ENCODE assay signal across 1 cellular context in genomic region chr6:396126-396520, GRCh38.
TF ChIP-seq lines count a peak whose summit lies in the region.

No MANE protein-coding gene starts in this region.

TF ChIP-seq in GM12878, 131 proteins besides CTCF, POLR2A, EP300 and RAD21 (continued from another document):
- no peak for TF ChIP-seq JUND (IDR thresholded peaks at IDR 0.05; ENCODE audit: low read depth, low read length)
- TF ChIP-seq IRF4 (IDR thresholded peaks at IDR 0.05; ENCODE audit: low read depth, low read length): no peak
- TF ChIP-seq E2F8 (IDR thresholded peaks at IDR 0.05; ENCODE audit: low read depth, partially characterized antibody): no peak
- TF ChIP-seq DPF2 (IDR thresholded peaks at IDR 0.05): no peak
- TF ChIP-seq CHD4 (IDR thresholded peaks at IDR 0.05): no peak
- TF ChIP-seq, protein P1, sequence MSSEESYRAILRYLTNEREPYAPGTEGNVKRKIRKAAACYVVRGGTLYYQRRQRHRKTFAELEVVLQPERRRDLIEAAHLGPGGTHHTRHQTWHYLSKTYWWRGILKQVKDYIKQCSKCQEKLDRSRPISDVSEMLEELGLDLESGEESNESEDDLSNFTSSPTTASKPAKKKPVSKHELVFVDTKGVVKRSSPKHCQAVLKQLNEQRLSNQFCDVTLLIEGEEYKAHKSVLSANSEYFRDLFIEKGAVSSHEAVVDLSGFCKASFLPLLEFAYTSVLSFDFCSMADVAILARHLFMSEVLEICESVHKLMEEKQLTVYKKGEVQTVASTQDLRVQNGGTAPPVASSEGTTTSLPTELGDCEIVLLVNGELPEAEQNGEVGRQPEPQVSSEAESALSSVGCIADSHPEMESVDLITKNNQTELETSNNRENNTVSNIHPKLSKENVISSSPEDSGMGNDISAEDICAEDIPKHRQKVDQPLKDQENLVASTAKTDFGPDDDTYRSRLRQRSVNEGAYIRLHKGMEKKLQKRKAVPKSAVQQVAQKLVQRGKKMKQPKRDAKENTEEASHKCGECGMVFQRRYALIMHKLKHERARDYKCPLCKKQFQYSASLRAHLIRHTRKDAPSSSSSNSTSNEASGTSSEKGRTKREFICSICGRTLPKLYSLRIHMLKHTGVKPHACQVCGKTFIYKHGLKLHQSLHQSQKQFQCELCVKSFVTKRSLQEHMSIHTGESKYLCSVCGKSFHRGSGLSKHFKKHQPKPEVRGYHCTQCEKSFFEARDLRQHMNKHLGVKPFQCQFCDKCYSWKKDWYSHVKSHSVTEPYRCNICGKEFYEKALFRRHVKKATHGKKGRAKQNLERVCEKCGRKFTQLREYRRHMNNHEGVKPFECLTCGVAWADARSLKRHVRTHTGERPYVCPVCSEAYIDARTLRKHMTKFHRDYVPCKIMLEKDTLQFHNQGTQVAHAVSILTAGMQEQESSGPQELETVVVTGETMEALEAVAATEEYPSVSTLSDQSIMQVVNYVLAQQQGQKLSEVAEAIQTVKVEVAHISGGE (CRISPR knock-in tag; IDR thresholded peaks at IDR 0.05): peak; percentile 15; the same call in 1 of the 2 replicates
- TF ChIP-seq, protein P2, sequence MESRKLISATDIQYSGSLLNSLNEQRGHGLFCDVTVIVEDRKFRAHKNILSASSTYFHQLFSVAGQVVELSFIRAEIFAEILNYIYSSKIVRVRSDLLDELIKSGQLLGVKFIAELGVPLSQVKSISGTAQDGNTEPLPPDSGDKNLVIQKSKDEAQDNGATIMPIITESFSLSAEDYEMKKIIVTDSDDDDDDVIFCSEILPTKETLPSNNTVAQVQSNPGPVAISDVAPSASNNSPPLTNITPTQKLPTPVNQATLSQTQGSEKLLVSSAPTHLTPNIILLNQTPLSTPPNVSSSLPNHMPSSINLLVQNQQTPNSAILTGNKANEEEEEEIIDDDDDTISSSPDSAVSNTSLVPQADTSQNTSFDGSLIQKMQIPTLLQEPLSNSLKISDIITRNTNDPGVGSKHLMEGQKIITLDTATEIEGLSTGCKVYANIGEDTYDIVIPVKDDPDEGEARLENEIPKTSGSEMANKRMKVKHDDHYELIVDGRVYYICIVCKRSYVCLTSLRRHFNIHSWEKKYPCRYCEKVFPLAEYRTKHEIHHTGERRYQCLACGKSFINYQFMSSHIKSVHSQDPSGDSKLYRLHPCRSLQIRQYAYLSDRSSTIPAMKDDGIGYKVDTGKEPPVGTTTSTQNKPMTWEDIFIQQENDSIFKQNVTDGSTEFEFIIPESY (IDR thresholded peaks at IDR 0.05): no peak
- TF ChIP-seq PKNOX1 (IDR thresholded peaks at IDR 0.05): peak; percentile 57
- peak; percentile 17; the same call in 1 of the 2 replicates for TF ChIP-seq SMAD5 (IDR thresholded peaks at IDR 0.05; ENCODE audit: low read depth)
- no peak for TF ChIP-seq CREM (IDR thresholded peaks at IDR 0.05; ENCODE audit: low read depth)
- no peak for TF ChIP-seq JUNB (IDR thresholded peaks at IDR 0.05)
- TF ChIP-seq POLR2AphosphoS5 (IDR thresholded peaks at IDR 0.05; ENCODE audit: low read length): peak; percentile 2
- no peak for TF ChIP-seq GABPA (IDR thresholded peaks at IDR 0.05; ENCODE audit: low read depth)
- peak; percentile 10; the same call in 1 of the 2 replicates for TF ChIP-seq ZBTB4 (CRISPR knock-in tag; IDR thresholded peaks at IDR 0.05)
- 0 out of 2 replicates have a peak, but pooled peaks have one; percentile 23 for TF ChIP-seq PRDM15 (CRISPR knock-in tag; IDR thresholded peaks at IDR 0.05)
- TF ChIP-seq TCF7 (IDR thresholded peaks at IDR 0.05; ENCODE audit: borderline replicate concordance): no peak
- no peak for TF ChIP-seq FOXM1 (IDR thresholded peaks at IDR 0.05; ENCODE audit: low read depth, low read length)
- no peak for TF ChIP-seq MTA2 (IDR thresholded peaks at IDR 0.05; ENCODE audit: low read depth)
- TF ChIP-seq CBFB (IDR thresholded peaks at IDR 0.05; ENCODE audit: low read depth): no peak
- no peak for TF ChIP-seq IKZF2 (IDR thresholded peaks at IDR 0.05)
- TF ChIP-seq POU2F2 (IDR thresholded peaks at IDR 0.05; ENCODE audit: borderline replicate concordance, low read depth, low read length): 0 out of 3 replicates have a peak, but pooled peaks have one; percentile 4
- TF ChIP-seq TBL1XR1 (IDR thresholded peaks at IDR 0.05; ENCODE audit: low read depth, low read length): no peak
- peak; percentile 3; the same call in 1 of the 2 replicates for TF ChIP-seq TCF3 (IDR thresholded peaks at IDR 0.05; ENCODE audit: borderline replicate concordance, insufficient read depth, low read depth, low read length)
- TF ChIP-seq IKZF1 (conservative IDR thresholded peaks at IDR 0.05): 0 out of 2 replicates have a peak, but pooled peaks have one; percentile 22
- TF ChIP-seq SMAD1 (IDR thresholded peaks at IDR 0.05; ENCODE audit: low read depth, partially characterized antibody): peak; percentile 52
- TF ChIP-seq, protein P3, sequence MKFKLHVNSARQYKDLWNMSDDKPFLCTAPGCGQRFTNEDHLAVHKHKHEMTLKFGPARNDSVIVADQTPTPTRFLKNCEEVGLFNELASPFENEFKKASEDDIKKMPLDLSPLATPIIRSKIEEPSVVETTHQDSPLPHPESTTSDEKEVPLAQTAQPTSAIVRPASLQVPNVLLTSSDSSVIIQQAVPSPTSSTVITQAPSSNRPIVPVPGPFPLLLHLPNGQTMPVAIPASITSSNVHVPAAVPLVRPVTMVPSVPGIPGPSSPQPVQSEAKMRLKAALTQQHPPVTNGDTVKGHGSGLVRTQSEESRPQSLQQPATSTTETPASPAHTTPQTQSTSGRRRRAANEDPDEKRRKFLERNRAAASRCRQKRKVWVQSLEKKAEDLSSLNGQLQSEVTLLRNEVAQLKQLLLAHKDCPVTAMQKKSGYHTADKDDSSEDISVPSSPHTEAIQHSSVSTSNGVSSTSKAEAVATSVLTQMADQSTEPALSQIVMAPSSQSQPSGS (IDR thresholded peaks at IDR 0.05; ENCODE audit: low read length): no peak
- TF ChIP-seq SREBF1 (IDR thresholded peaks at IDR 0.05; ENCODE audit: low read length): no peak
- TF ChIP-seq WRNIP1 (IDR thresholded peaks at IDR 0.05; ENCODE audit: borderline replicate concordance, low read depth, low read length): no peak
